ENCODE assay signal across 10 cellular contexts in genomic region chr1:238063454-238063853, GRCh38.
A peak's percentile ranks its signal among the peaks of the same experiment; 100 is the strongest.
DNase-seq lines count a peak whose midpoint lies in the region; ATAC-seq, FAIRE-seq and TF ChIP-seq lines count a peak whose summit lies in the region.
"Had no signal": no experiment of that assay in that cellular context is flagged by ENCODE, and none has a peak within 500 bp of the region (broad histone marks: within the 10 kb centered on the region; RNA-seq: fewer than 3 reads in every experiment).

No MANE protein-coding gene starts in this region.

- peaks cover 2% of the 10 kb centered on the region for H3K9me3 Mint-ChIP-seq in astrocyte (ENCODE audit: unreplicated experiment)

- ATAC-seq in GM18909 (IDR thresholded peaks at IDR 0.05; ENCODE audit: poor library complexity, unreplicated experiment) (peak; percentile 55), HG03571 (IDR thresholded peaks at IDR 0.05; ENCODE audit: unreplicated experiment) (peak; percentile 36)
- ATAC-seq: HCT116 had no signal

- FAIRE-seq in astrocyte (lab: Jason Lieb, UNC): no peak

- H3K27me3 ChIP-seq in astrocyte (ENCODE audit: insufficient read depth, low read length) (no peaks in the 10 kb centered on the region), skeletal muscle satellite cell (ENCODE audit: control insufficient read depth, insufficient read depth, low read length) (no peaks in the 10 kb centered on the region)

- H3K36me3 ChIP-seq in astrocyte (ENCODE audit: insufficient read depth, low read length) (no peaks in the 10 kb centered on the region), skeletal muscle satellite cell (ENCODE audit: insufficient read depth, low read length) (no peaks in the 10 kb centered on the region)
- H3K36me3 ChIP-seq: left ventricle myocardium inferior had no signal

- H3K4me2 ChIP-seq in astrocyte (ENCODE audit: low read length) (peak overlapping the region; percentile 77), skeletal muscle satellite cell (ENCODE audit: low read length) (peak overlapping the region; percentile 12)

- no peak overlapping the region for H3K4me3 Mint-ChIP-seq in astrocyte (ENCODE audit: unreplicated experiment)

- DNase-seq in astrocyte (ENCODE audit: low read depth) (peak; percentile 93), globus pallidus (ENCODE audit: low spot score) (no peak), HCEC 1CT (no peak), GM10248 (ENCODE audit: extremely low spot score) (no peak)
- DNase-seq: left ventricle myocardium inferior, NCI-H1048 had no signal

- TF ChIP-seq CTCF in astrocyte (IDR thresholded peaks at IDR 0.05; ENCODE audit: insufficient read depth, low read depth, low read length) (no peak), GM10248 (IDR thresholded peaks at IDR 0.05; ENCODE audit: control extremely low read depth, extremely low read depth, low read depth, missing control alignments) (no peak)

- H3K9me3 ChIP-seq in astrocyte (ENCODE audit: insufficient read depth, low read depth, low read length) (no peaks in the 10 kb centered on the region), skeletal muscle satellite cell (replicated peaks; ENCODE audit: low read length) (no peaks in the 10 kb centered on the region)

- CTCF ChIA-PET in GM10248 (lab: Yijun Ruan, JAX): no interaction called here

- H3K27ac ChIP-seq in astrocyte (ENCODE audit: low read depth, low read length): peak overlapping the region; percentile 52
- H3K27ac ChIP-seq: left ventricle myocardium inferior had no signal

- no peaks in the 10 kb centered on the region for H3K36me3 Mint-ChIP-seq in astrocyte (ENCODE audit: low read depth, unreplicated experiment)

- H3K27me3 Mint-ChIP-seq in astrocyte (ENCODE audit: low read depth, unreplicated experiment): no peaks in the 10 kb centered on the region

- H3K4me3 ChIP-seq in astrocyte (ENCODE audit: insufficient read depth, low read depth, low read length) (no peak overlapping the region), skeletal muscle satellite cell (ENCODE audit: low read length) (no peak overlapping the region)
- H3K4me3 ChIP-seq: left ventricle myocardium inferior had no signal

- no peaks in the 10 kb centered on the region for H4K20me1 ChIP-seq in astrocyte (ENCODE audit: insufficient read depth, low read length)

- H3K4me1 Mint-ChIP-seq in astrocyte (ENCODE audit: low read depth, unreplicated experiment): peaks cover 47% of the 10 kb centered on the region

- H3K9ac ChIP-seq in astrocyte (ENCODE audit: low read length): no peak overlapping the region
- no peak overlapping the region for H3K9ac ChIP-seq in skeletal muscle satellite cell (ENCODE audit: low read depth, low read length)

- peaks cover 23% of the 10 kb centered on the region for H3K4me1 ChIP-seq in astrocyte (ENCODE audit: insufficient read depth, low read length)
- peaks cover 3% of the 10 kb centered on the region for H3K4me1 ChIP-seq in skeletal muscle satellite cell (ENCODE audit: control insufficient read depth, insufficient read depth, low read length)
- H3K4me1 ChIP-seq: left ventricle myocardium inferior had no signal

- no peaks in the 10 kb centered on the region for H3K79me2 ChIP-seq in astrocyte (ENCODE audit: insufficient read depth, low read length)

- H3K27ac Mint-ChIP-seq in astrocyte (ENCODE audit: unreplicated experiment): peak overlapping the region; percentile 10

- H2AFZ ChIP-seq in astrocyte (ENCODE audit: low read depth, low read length): peak overlapping the region; percentile 19

- POLR2A ChIA-PET in GM10248 (lab: Yijun Ruan, JAX): no interaction called here
